1 cellular context compared by ENCODE assay signal in genomic region chr11:62709262-62710000, GRCh38.
A peak's percentile ranks its signal among the peaks of the same experiment; 100 is the strongest.
TF ChIP-seq lines count a peak whose summit lies in the region.

No MANE protein-coding gene starts in this region.

TF ChIP-seq in H1, 55 proteins besides CTCF, POLR2A, EP300 and RAD21:
- TF ChIP-seq NANOG (IDR thresholded peaks at IDR 0.05; ENCODE audit: insufficient read depth, low read depth, low read length, poor library complexity, severe bottlenecking): peak; percentile 10
- TF ChIP-seq BCL11A (IDR thresholded peaks at IDR 0.05; ENCODE audit: low read depth in 2 of 2, low read length in 2 of 2): no peak
- TF ChIP-seq YY1 (IDR thresholded peaks at IDR 0.05; ENCODE audit: low read depth, low read length): peak; percentile 100
- TF ChIP-seq SP1 (IDR thresholded peaks at IDR 0.05; ENCODE audit: low read depth, low read length): peak; percentile 85
- TF ChIP-seq RXRA (IDR thresholded peaks at IDR 0.05; ENCODE audit: insufficient read depth, low read depth, low read length): no peak
- TF ChIP-seq TAF1 (IDR thresholded peaks at IDR 0.05; ENCODE audit: low read depth, low read length): peak; percentile 95
- peak; percentile 66; the same call in 1 of the 2 replicates for TF ChIP-seq ATF2 (IDR thresholded peaks at IDR 0.05; ENCODE audit: low read length)
- peak; percentile 51; the same call in 1 of the 2 replicates for TF ChIP-seq GABPA (IDR thresholded peaks at IDR 0.05; ENCODE audit: borderline replicate concordance, insufficient read depth, low read length)
- TF ChIP-seq BRCA1 (IDR thresholded peaks at IDR 0.05; ENCODE audit: low read depth, low read length): no peak
- peak; percentile 40; the same call in 1 of the 2 replicates for TF ChIP-seq GTF2F1 (IDR thresholded peaks at IDR 0.05; ENCODE audit: borderline replicate concordance, low read depth, low read length)
- TF ChIP-seq EZH2 (IDR thresholded peaks at IDR 0.05; ENCODE audit: low read depth, low read length, severe bottlenecking): no peak
- TF ChIP-seq SP2 (IDR thresholded peaks at IDR 0.05; ENCODE audit: low read length): no peak
- peak; percentile 65 for TF ChIP-seq CHD1 (IDR thresholded peaks at IDR 0.05; ENCODE audit: low read depth, low read length)
- TF ChIP-seq POU5F1 (IDR thresholded peaks at IDR 0.05; ENCODE audit: low read depth, low read length): no peak
- no peak for TF ChIP-seq FOSL1 (IDR thresholded peaks at IDR 0.05; ENCODE audit: insufficient read depth, low read depth, low read length)
- TF ChIP-seq TCF12 (IDR thresholded peaks at IDR 0.05; ENCODE audit: low read depth, low read length): no peak
- TF ChIP-seq MAX (IDR thresholded peaks at IDR 0.05): peak; percentile 54
- peak; percentile 49; the same call in 1 of the 2 replicates for TF ChIP-seq CHD2 (IDR thresholded peaks at IDR 0.05; ENCODE audit: low read length)
- no peak for TF ChIP-seq SUZ12 (IDR thresholded peaks at IDR 0.05; ENCODE audit: low read length)
- TF ChIP-seq MAFK (IDR thresholded peaks at IDR 0.05; ENCODE audit: low read depth, low read length): no peak
- no peak for TF ChIP-seq HDAC6 (IDR thresholded peaks at IDR 0.05; ENCODE audit: low read depth, low read length)
- TF ChIP-seq E2F6 (IDR thresholded peaks at IDR 0.05): no peak
- TF ChIP-seq CBX8 (IDR thresholded peaks at IDR 0.05; ENCODE audit: borderline replicate concordance, low read depth, low read length): no peak
- TF ChIP-seq JUND (IDR thresholded peaks at IDR 0.05; ENCODE audit: low read length): 0 out of 2 replicates have a peak, but pooled peaks have one; percentile 3
- TF ChIP-seq RFX5 (IDR thresholded peaks at IDR 0.05; ENCODE audit: borderline replicate concordance, low read depth, low read length): no peak
- TF ChIP-seq TBP (IDR thresholded peaks at IDR 0.05; ENCODE audit: low read depth, low read length): peak; percentile 82; the same call in 1 of the 2 replicates
- TF ChIP-seq RBBP5 (IDR thresholded peaks at IDR 0.05; ENCODE audit: borderline replicate concordance, low read depth, low read length): 0 out of 2 replicates have a peak, but pooled peaks have one; percentile 63
- no peak for TF ChIP-seq KDM1A (IDR thresholded peaks at IDR 0.05; ENCODE audit: borderline replicate concordance, low read length)
- no peak for TF ChIP-seq CEBPB (IDR thresholded peaks at IDR 0.05; ENCODE audit: low read depth, low read length)
- TF ChIP-seq SIRT6 (IDR thresholded peaks at IDR 0.05; ENCODE audit: low read length): no peak
- TF ChIP-seq ZNF274 (IDR thresholded peaks at IDR 0.05; ENCODE audit: borderline replicate concordance, extremely low read depth, low read length): no peak
- no peak for TF ChIP-seq NRF1 (IDR thresholded peaks at IDR 0.05; ENCODE audit: low read depth, low read length)
- TF ChIP-seq TEAD4 (IDR thresholded peaks at IDR 0.05; ENCODE audit: low read depth, low read length): peak; percentile 87
- TF ChIP-seq SIX5 (IDR thresholded peaks at IDR 0.05; ENCODE audit: low read depth, low read length): peak; percentile 77
- TF ChIP-seq KDM4A (IDR thresholded peaks at IDR 0.05; ENCODE audit: low read depth, low read length, severe bottlenecking): peak; percentile 40
- TF ChIP-seq ASH2L (IDR thresholded peaks at IDR 0.05; ENCODE audit: low read length): peak; percentile 78
- TF ChIP-seq POLR2AphosphoS5 (IDR thresholded peaks at IDR 0.05; ENCODE audit: low read depth, low read length): peak; percentile 89
- no peak; a peak in 1 of 4 replicates for TF ChIP-seq HDAC2 (IDR thresholded peaks at IDR 0.05; ENCODE audit: borderline replicate concordance in 1 of 2, low read depth in 2 of 2, low read length in 2 of 2)
- peak; percentile 79 for TF ChIP-seq CREB1 (IDR thresholded peaks at IDR 0.05)
- no peak for TF ChIP-seq USF2 (IDR thresholded peaks at IDR 0.05; ENCODE audit: low read length)
- TF ChIP-seq PHF8 (conservative IDR thresholded peaks at IDR 0.05; ENCODE audit: low read depth, low read length): peak; percentile 58
- TF ChIP-seq SP4 (IDR thresholded peaks at IDR 0.05; ENCODE audit: low read length): peak; percentile 89
- peak; percentile 75 for TF ChIP-seq ATF3 (IDR thresholded peaks at IDR 0.05; ENCODE audit: insufficient read depth, low read depth, low read length)
- TF ChIP-seq TAF7 (optimal IDR thresholded peaks at IDR 0.05; ENCODE audit: borderline replicate concordance, low read depth, low read length): peak; percentile 87
- no peak for TF ChIP-seq RNF2 (IDR thresholded peaks at IDR 0.05; ENCODE audit: borderline replicate concordance, low read depth, low read length, missing control alignments, poor library complexity, severe bottlenecking)
- peak; percentile 44; the same call in 1 of the 2 replicates for TF ChIP-seq KDM5A (IDR thresholded peaks at IDR 0.05; ENCODE audit: low read length)
- peak; percentile 48; the same call in 1 of the 2 replicates for TF ChIP-seq SRF (IDR thresholded peaks at IDR 0.05; ENCODE audit: low read depth, low read length)
- no peak for TF ChIP-seq BACH1 (IDR thresholded peaks at IDR 0.05; ENCODE audit: low read length)
- TF ChIP-seq CBX5 (IDR thresholded peaks at IDR 0.05; ENCODE audit: low read depth, low read length): no peak
- no peak for TF ChIP-seq JUN (IDR thresholded peaks at IDR 0.05; ENCODE audit: low read depth, low read length)
- TF ChIP-seq EGR1 (IDR thresholded peaks at IDR 0.05; ENCODE audit: borderline replicate concordance, low read depth, low read length): peak; percentile 44
- peak in 1 of 2 experiments; percentile 80; a peak in 2 of 4 replicates for TF ChIP-seq SIN3A (conservative IDR thresholded peaks at IDR 0.05 in 1 of 2, IDR thresholded peaks at IDR 0.05 in 1 of 2; ENCODE audit: low read depth in 1 of 2, low read length in 2 of 2)
- peak; percentile 96 for TF ChIP-seq SAP30 (IDR thresholded peaks at IDR 0.05; ENCODE audit: insufficient read depth, insufficient replicate concordance, low read length)
- TF ChIP-seq CHD7 (IDR thresholded peaks at IDR 0.05; ENCODE audit: insufficient replicate concordance, low read length): no peak
- no peak for TF ChIP-seq CTBP2 (IDR thresholded peaks at IDR 0.05; ENCODE audit: borderline replicate concordance, insufficient read depth, insufficient read length, low read length)
TF ChIP-seq in H1: peak in this region for 28.
